In genomic region chr21:38766987-38767722, GRCh38 we compare ENCODE assay signal across 1 cellular context.
A peak's percentile ranks its signal among the peaks of the same experiment; 100 is the strongest.
TF ChIP-seq lines count a peak whose summit lies in the region.

No MANE protein-coding gene starts in this region.

TF ChIP-seq in GM12878, 131 proteins besides CTCF, POLR2A, EP300 and RAD21 (continued from another document and continues in another):
- TF ChIP-seq, protein P1, sequence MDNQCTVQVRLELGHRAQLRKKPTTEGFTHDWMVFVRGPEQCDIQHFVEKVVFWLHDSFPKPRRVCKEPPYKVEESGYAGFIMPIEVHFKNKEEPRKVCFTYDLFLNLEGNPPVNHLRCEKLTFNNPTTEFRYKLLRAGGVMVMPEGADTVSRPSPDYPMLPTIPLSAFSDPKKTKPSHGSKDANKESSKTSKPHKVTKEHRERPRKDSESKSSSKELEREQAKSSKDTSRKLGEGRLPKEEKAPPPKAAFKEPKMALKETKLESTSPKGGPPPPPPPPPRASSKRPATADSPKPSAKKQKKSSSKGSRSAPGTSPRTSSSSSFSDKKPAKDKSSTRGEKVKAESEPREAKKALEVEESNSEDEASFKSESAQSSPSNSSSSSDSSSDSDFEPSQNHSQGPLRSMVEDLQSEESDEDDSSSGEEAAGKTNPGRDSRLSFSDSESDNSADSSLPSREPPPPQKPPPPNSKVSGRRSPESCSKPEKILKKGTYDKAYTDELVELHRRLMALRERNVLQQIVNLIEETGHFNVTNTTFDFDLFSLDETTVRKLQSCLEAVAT (IDR thresholded peaks at IDR 0.05): peak; percentile 78
- TF ChIP-seq IKZF2 (IDR thresholded peaks at IDR 0.05) (peak; percentile 66 to 76; a peak in 3 of 4 replicates), ASH2L (IDR thresholded peaks at IDR 0.05; ENCODE audit: borderline replicate concordance, low read depth) (no peak), SKIL (IDR thresholded peaks at IDR 0.05; ENCODE audit: low read depth, poor library complexity, severe bottlenecking) (peak; percentile 82), NBN (IDR thresholded peaks at IDR 0.05) (0 out of 2 replicates have a peak, but pooled peaks have one; percentile 47), FOXK2 (IDR thresholded peaks at IDR 0.05) (peak; percentile 50; the same call in 1 of the 2 replicates), CREB1 (IDR thresholded peaks at IDR 0.05; ENCODE audit: low read depth) (0 out of 2 replicates have a peak, but pooled peaks have one; percentile 56), EED (IDR thresholded peaks at IDR 0.05; ENCODE audit: low read depth) (peak; percentile 62), SIN3A (IDR thresholded peaks at IDR 0.05; ENCODE audit: low read depth, low read length) (0 out of 2 replicates have a peak, but pooled peaks have one; percentile 37), ZNF592 (IDR thresholded peaks at IDR 0.05) (peak; percentile 58), BMI1 (IDR thresholded peaks at IDR 0.05; ENCODE audit: borderline replicate concordance) (no peak), MTA3 (IDR thresholded peaks at IDR 0.05; ENCODE audit: borderline replicate concordance, low read length) (peak; percentile 72; the same call in 1 of the 2 replicates), IRF3 (IDR thresholded peaks at IDR 0.05) (no peak), RELB (IDR thresholded peaks at IDR 0.05; ENCODE audit: low read depth) (peak; percentile 64), KAT2A (conservative IDR thresholded peaks at IDR 0.05; ENCODE audit: control insufficient read depth, low read depth, low read length) (no peak), ATF7 (IDR thresholded peaks at IDR 0.05; ENCODE audit: low read depth) (peak; percentile 82), SPI1 (IDR thresholded peaks at IDR 0.05; ENCODE audit: borderline replicate concordance, insufficient read depth, low read depth, low read length) (peak; percentile 72), RAD51 (IDR thresholded peaks at IDR 0.05) (no peak), MEF2B (IDR thresholded peaks at IDR 0.05; ENCODE audit: partially characterized antibody, poor library complexity, severe bottlenecking) (peak; percentile 38), CBX5 (IDR thresholded peaks at IDR 0.05; ENCODE audit: low read depth) (peak; percentile 29; the same call in 1 of the 2 replicates), PML (IDR thresholded peaks at IDR 0.05; ENCODE audit: low read length) (no peak)
- TF ChIP-seq, protein P2, sequence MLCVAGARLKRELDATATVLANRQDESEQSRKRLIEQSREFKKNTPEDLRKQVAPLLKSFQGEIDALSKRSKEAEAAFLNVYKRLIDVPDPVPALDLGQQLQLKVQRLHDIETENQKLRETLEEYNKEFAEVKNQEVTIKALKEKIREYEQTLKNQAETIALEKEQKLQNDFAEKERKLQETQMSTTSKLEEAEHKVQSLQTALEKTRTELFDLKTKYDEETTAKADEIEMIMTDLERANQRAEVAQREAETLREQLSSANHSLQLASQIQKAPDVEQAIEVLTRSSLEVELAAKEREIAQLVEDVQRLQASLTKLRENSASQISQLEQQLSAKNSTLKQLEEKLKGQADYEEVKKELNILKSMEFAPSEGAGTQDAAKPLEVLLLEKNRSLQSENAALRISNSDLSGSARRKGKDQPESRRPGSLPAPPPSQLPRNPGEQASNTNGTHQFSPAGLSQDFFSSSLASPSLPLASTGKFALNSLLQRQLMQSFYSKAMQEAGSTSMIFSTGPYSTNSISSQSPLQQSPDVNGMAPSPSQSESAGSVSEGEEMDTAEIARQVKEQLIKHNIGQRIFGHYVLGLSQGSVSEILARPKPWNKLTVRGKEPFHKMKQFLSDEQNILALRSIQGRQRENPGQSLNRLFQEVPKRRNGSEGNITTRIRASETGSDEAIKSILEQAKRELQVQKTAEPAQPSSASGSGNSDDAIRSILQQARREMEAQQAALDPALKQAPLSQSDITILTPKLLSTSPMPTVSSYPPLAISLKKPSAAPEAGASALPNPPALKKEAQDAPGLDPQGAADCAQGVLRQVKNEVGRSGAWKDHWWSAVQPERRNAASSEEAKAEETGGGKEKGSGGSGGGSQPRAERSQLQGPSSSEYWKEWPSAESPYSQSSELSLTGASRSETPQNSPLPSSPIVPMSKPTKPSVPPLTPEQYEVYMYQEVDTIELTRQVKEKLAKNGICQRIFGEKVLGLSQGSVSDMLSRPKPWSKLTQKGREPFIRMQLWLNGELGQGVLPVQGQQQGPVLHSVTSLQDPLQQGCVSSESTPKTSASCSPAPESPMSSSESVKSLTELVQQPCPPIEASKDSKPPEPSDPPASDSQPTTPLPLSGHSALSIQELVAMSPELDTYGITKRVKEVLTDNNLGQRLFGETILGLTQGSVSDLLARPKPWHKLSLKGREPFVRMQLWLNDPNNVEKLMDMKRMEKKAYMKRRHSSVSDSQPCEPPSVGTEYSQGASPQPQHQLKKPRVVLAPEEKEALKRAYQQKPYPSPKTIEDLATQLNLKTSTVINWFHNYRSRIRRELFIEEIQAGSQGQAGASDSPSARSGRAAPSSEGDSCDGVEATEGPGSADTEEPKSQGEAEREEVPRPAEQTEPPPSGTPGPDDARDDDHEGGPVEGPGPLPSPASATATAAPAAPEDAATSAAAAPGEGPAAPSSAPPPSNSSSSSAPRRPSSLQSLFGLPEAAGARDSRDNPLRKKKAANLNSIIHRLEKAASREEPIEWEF (IDR thresholded peaks at IDR 0.05; ENCODE audit: insufficient replicate concordance, low read depth, low read length): peak; percentile 59
- TF ChIP-seq, protein P3, sequence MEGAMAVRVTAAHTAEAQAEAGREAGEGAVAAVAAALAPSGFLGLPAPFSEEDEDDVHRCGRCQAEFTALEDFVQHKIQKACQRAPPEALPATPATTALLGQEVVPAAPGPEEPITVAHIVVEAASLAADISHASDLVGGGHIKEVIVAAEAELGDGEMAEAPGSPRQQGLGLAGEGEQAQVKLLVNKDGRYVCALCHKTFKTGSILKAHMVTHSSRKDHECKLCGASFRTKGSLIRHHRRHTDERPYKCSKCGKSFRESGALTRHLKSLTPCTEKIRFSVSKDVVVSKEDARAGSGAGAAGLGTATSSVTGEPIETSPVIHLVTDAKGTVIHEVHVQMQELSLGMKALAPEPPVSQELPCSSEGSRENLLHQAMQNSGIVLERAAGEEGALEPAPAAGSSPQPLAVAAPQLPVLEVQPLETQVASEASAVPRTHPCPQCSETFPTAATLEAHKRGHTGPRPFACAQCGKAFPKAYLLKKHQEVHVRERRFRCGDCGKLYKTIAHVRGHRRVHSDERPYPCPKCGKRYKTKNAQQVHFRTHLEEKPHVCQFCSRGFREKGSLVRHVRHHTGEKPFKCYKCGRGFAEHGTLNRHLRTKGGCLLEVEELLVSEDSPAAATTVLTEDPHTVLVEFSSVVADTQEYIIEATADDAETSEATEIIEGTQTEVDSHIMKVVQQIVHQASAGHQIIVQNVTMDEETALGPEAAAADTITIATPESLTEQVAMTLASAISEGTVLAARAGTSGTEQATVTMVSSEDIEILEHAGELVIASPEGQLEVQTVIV (IDR thresholded peaks at IDR 0.05; ENCODE audit: borderline replicate concordance, partially characterized antibody): no peak
- TF ChIP-seq, protein P4, sequence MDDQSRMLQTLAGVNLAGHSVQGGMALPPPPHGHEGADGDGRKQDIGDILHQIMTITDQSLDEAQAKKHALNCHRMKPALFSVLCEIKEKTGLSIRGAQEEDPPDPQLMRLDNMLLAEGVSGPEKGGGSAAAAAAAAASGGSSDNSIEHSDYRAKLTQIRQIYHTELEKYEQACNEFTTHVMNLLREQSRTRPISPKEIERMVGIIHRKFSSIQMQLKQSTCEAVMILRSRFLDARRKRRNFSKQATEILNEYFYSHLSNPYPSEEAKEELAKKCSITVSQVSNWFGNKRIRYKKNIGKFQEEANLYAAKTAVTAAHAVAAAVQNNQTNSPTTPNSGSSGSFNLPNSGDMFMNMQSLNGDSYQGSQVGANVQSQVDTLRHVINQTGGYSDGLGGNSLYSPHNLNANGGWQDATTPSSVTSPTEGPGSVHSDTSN (IDR thresholded peaks at IDR 0.05; ENCODE audit: insufficient replicate concordance, low read depth, low read length): no peak
- TF ChIP-seq, protein P5, sequence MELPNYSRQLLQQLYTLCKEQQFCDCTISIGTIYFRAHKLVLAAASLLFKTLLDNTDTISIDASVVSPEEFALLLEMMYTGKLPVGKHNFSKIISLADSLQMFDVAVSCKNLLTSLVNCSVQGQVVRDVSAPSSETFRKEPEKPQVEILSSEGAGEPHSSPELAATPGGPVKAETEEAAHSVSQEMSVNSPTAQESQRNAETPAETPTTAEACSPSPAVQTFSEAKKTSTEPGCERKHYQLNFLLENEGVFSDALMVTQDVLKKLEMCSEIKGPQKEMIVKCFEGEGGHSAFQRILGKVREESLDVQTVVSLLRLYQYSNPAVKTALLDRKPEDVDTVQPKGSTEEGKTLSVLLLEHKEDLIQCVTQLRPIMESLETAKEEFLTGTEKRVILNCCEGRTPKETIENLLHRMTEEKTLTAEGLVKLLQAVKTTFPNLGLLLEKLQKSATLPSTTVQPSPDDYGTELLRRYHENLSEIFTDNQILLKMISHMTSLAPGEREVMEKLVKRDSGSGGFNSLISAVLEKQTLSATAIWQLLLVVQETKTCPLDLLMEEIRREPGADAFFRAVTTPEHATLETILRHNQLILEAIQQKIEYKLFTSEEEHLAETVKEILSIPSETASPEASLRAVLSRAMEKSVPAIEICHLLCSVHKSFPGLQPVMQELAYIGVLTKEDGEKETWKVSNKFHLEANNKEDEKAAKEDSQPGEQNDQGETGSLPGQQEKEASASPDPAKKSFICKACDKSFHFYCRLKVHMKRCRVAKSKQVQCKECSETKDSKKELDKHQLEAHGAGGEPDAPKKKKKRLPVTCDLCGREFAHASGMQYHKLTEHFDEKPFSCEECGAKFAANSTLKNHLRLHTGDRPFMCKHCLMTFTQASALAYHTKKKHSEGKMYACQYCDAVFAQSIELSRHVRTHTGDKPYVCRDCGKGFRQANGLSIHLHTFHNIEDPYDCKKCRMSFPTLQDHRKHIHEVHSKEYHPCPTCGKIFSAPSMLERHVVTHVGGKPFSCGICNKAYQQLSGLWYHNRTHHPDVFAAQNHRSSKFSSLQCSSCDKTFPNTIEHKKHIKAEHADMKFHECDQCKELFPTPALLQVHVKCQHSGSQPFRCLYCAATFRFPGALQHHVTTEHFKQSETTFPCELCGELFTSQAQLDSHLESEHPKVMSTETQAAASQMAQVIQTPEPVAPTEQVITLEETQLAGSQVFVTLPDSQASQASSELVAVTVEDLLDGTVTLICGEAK (IDR thresholded peaks at IDR 0.05; ENCODE audit: borderline replicate concordance): peak; percentile 55; the same call in 1 of the 2 replicates
